ENCODE assay signal across 11 cellular contexts in genomic region chr17:81978901-81979298, GRCh38. TPM values are rescaled to one million over a fixed set of nuclear protein-coding genes. Genes with fewer than 3 reads are reported as not detected.
DNase-seq lines count a peak whose midpoint lies in the region; ATAC-seq and TF ChIP-seq lines count a peak whose summit lies in the region.
"Had no signal": no experiment of that assay in that cellular context is flagged by ENCODE, and none has a peak within 500 bp of the region (broad histone marks: within the 10 kb centered on the region; RNA-seq: fewer than 3 reads in every experiment).

No MANE protein-coding gene starts in this region.

- no TSS peak for BruUV-seq in PC-3 (replicated peaks; lab: Mats Ljungman, UMichigan)

- H3K4me2 ChIP-seq in PC-3 (ENCODE audit: low read length) (peak overlapping the region; percentile 96), parathyroid adenoma (ENCODE audit: low read length) (peak overlapping the region; percentile 57)

- H4K20me1 ChIP-seq in PC-3 (ENCODE audit: low read length): no peaks in the 10 kb centered on the region

- H3K27me3 ChIP-seq in PC-3 (ENCODE audit: low read length) (no peaks in the 10 kb centered on the region), duodenal mucosa (ENCODE audit: control insufficient read depth in 1 of 2, insufficient read depth in 2 of 2, low read length in 2 of 2) (no peaks in the 10 kb centered on the region), parathyroid adenoma (ENCODE audit: control insufficient read depth, insufficient read depth, low read length) (no peaks in the 10 kb centered on the region)

- POLR2A ChIA-PET in PC-3 (lab: Charles Lee; ENCODE audit: unreplicated experiment): no interaction called here

- TF ChIP-seq CTCF in PC-3 (conservative IDR thresholded peaks at IDR 0.05; ENCODE audit: low read depth, low read length): no peak
- no peak for TF ChIP-seq CTCF in parathyroid adenoma (IDR thresholded peaks at IDR 0.05)

- H3K9me3 ChIP-seq in PC-3 (ENCODE audit: low read length) (no peaks in the 10 kb centered on the region), duodenal mucosa (ENCODE audit: control insufficient read depth in 1 of 2, low read length in 2 of 2) (no peaks in the 10 kb centered on the region), parathyroid adenoma (ENCODE audit: control insufficient read depth, low read length) (no peaks in the 10 kb centered on the region)
- H3K9me3 ChIP-seq: mucosa of descending colon had no signal

- H3K36me3 ChIP-seq in PC-3 (ENCODE audit: low read depth, low read length): no peaks in the 10 kb centered on the region
- peaks cover 4 to 7% of the 10 kb centered on the region in 2 donors for H3K36me3 ChIP-seq in duodenal mucosa (ENCODE audit: control insufficient read depth in 1 of 2, insufficient read depth in 2 of 2, low read length in 2 of 2)
- H3K36me3 ChIP-seq in parathyroid adenoma (ENCODE audit: control insufficient read depth, insufficient read depth, low read length): no peaks in the 10 kb centered on the region

- H3K4me3 ChIP-seq in PC-3 (ENCODE audit: low read length) (peak overlapping the region; percentile 97; the same call in 1 of the 2 replicates), duodenal mucosa (ENCODE audit: low read depth in 1 of 2, low read length in 2 of 2) (peak overlapping the region; percentile 75 to 82), parathyroid adenoma (ENCODE audit: low read depth, low read length) (peak overlapping the region; percentile 93)
- H3K4me3 ChIP-seq: mucosa of descending colon had no signal

- peaks cover 13% of the 10 kb centered on the region for H3K4me1 ChIP-seq in PC-3 (ENCODE audit: insufficient read depth, low read length)
- H3K4me1 ChIP-seq in duodenal mucosa (ENCODE audit: control insufficient read depth in 1 of 2, insufficient read depth in 2 of 2, low read length in 2 of 2): peaks cover 19 to 22% of the 10 kb centered on the region in 2 donors
- H3K4me1 ChIP-seq in parathyroid adenoma: peaks cover 10% of the 10 kb centered on the region

- H3K79me2 ChIP-seq in PC-3 (ENCODE audit: low read length) (peaks cover 15% of the 10 kb centered on the region), parathyroid adenoma (peaks cover 4% of the 10 kb centered on the region)

- H3K27ac ChIP-seq in PC-3 (ENCODE audit: low read length): no peak overlapping the region
- no peak overlapping the region for H3K27ac ChIP-seq in duodenal mucosa (ENCODE audit: low read depth, low read length)
- H3K27ac ChIP-seq in parathyroid adenoma: peak overlapping the region; percentile 51
- no peak overlapping the region for H3K27ac ChIP-seq in substantia nigra (ENCODE audit: low read depth, low read length, poor library complexity, severe bottlenecking)

- DNase-seq in ELF-1 (ENCODE audit: low read depth, low spot score) (peak; percentile 12), PC-3 (no peak), substantia nigra (lab: John Stamatoyannopoulos, UW) (no peak), NCI-H2107 treated with DMSO at 0.1 percent for 48 hours (lab: John Stamatoyannopoulos, UW; ENCODE audit: unreplicated experiment) (no peak), NCI-H2029 (lab: John Stamatoyannopoulos, UW) (no peak)
- DNase-seq: aorta, foreskin melanocyte, mucosa of descending colon, NCI-H526 had no signal

- intact Hi-C loops in PC-3 (cut with micrococcal nuclease): no loop called here

- H3K9me2 ChIP-seq in PC-3 (replicated peaks; ENCODE audit: low read length): no peaks in the 10 kb centered on the region

- ATAC-seq in PC-3: no peak
- ATAC-seq: mucosa of descending colon had no signal

- H2AFZ ChIP-seq in PC-3 (ENCODE audit: low read length) (no peak overlapping the region), parathyroid adenoma (peak overlapping the region; percentile 8)

- H3F3A ChIP-seq in PC-3 (ENCODE audit: low read length, unreplicated experiment): no peaks in the 10 kb centered on the region

- CTCF ChIA-PET in PC-3 (lab: Charles Lee): no interaction called here

- H3K9ac ChIP-seq in PC-3 (ENCODE audit: low read length) (no peak overlapping the region), duodenal mucosa (ENCODE audit: low read depth in 1 of 2, low read length in 2 of 2) (peak overlapping the region; percentile 54 to 76), parathyroid adenoma (no peak overlapping the region)

RNA-seq across cellular contexts. Expression of gene ASPSCR1, which starts 1.5 kb away (rescaled TPM):
- 31.5 and 48.2 TPM in 2 replicates for total RNA-seq in PC-3 (2014; rRNA removed)

RNA-seq across cellular contexts. Expression of gene NOTUM, which starts 17.9 kb away (rescaled TPM):
- 0.75 TPM in 1 of 2 replicates, not detected in the other for total RNA-seq in PC-3 (2014; rRNA removed)

RNA-seq across cellular contexts. Expression of gene MYADML2, which starts 31.9 kb away (rescaled TPM):
- not detected in 2 replicates for total RNA-seq in PC-3 (2014; rRNA removed)
- total RNA-seq: aorta had no signal

RNA-seq across cellular contexts. Expression of gene PYCR1, which starts 41.8 kb away (rescaled TPM):
- 144 and 169 TPM in 2 replicates for total RNA-seq in PC-3 (2014; rRNA removed)

RNA-seq across cellular contexts. Expression of gene CENPX, which starts 43.8 kb away (rescaled TPM):
- 344 and 390 TPM in 2 replicates for total RNA-seq in PC-3 (2014; rRNA removed)

Comparison
In these comparisons a context has a peak if more than half of its experiments do, and no peak if none do; other contexts are left out.
1. H3K9ac ChIP-seq: peak in duodenal mucosa (2 of 2); none in PC-3 (single experiment) and parathyroid adenoma (single experiment).
2. Peak in every context shown above with its lines, with median percentiles within 50 percentile points of each other: H3K4me3 ChIP-seq.